ENCODE assay signal across 17 cellular contexts in the genomic region with DNA sequence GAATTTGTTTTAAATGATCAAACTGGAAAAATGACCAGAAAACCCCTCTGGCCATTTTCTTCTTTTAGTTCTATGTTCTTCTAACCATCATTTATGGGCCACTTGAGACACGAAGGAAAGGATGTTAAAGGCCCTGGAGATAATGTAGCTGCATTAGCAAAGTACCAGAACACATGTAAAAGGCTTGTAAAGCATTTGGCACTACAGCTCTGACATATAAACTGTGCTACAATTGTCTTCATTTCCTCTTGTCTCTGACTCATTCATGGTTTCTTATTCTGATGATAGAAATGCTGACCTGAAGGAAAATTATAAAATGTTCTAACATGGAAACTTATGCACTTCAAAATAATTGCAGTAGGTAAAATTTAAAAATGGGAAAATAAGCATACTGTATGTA.
DNase-seq lines count a peak whose midpoint lies in the region; ATAC-seq and TF ChIP-seq lines count a peak whose summit lies in the region.
"Had no signal": no experiment of that assay in that cellular context is flagged by ENCODE, and none has a peak within 500 bp of the region (broad histone marks: within the 10 kb centered on the region; RNA-seq: fewer than 3 reads in every experiment).

No MANE protein-coding gene starts in this region.

- no peaks in the 10 kb centered on the region for H4K20me1 ChIP-seq in GM23248 (ENCODE audit: insufficient read depth)

- no peaks in the 10 kb centered on the region for H3K27me3 ChIP-seq in GM23248 (replicated peaks; ENCODE audit: insufficient read depth)
- no peaks in the 10 kb centered on the region for H3K27me3 ChIP-seq in SJSA1 (replicated peaks)
- H3K27me3 ChIP-seq: dorsolateral prefrontal cortex, right lobe of liver had no signal

- no peak overlapping the region for H3K4me2 ChIP-seq in GM23248 (ENCODE audit: unreplicated experiment)

- peaks cover 13% of the 10 kb centered on the region for H3F3A ChIP-seq in GM23248 (ENCODE audit: insufficient read depth)

- intact Hi-C loops in Right ventricle myocardium inferior (cut with DNase I): no loop called here

- no peak overlapping the region for H2AFZ ChIP-seq in GM23248

- peaks cover 16% of the 10 kb centered on the region for H3K4me1 ChIP-seq in GM23248 (ENCODE audit: insufficient read depth)
- H3K4me1 ChIP-seq in SJSA1 (replicated peaks): peaks cover 37% of the 10 kb centered on the region
- H3K4me1 ChIP-seq: right lobe of liver had no signal

- in situ Hi-C loops in GM23248 (cut with MboI): no loop called here

- H3K4me3 ChIP-seq in GM23248 (no peak overlapping the region), SJSA1 (no peak overlapping the region), fibroblast of pulmonary artery (replicated peaks; ENCODE audit: low read depth, low read length) (no peak overlapping the region), skeletal muscle cell (ENCODE audit: low read depth, low read length) (no peak overlapping the region)
- H3K4me3 ChIP-seq: dorsolateral prefrontal cortex, right lobe of liver had no signal

- no peak overlapping the region for H3K9ac ChIP-seq in GM23248

- TF ChIP-seq CTCF in fibroblast of pulmonary artery (IDR thresholded peaks at IDR 0.05; ENCODE audit: low read length, missing control alignments): no peak

- H3K9me3 ChIP-seq in GM23248 (ENCODE audit: low read depth) (no peaks in the 10 kb centered on the region), SJSA1 (replicated peaks) (no peaks in the 10 kb centered on the region)
- H3K9me3 ChIP-seq: right lobe of liver had no signal

- DNase-seq in GM23248 (peak; percentile 62), SJSA1 (ENCODE audit: low read depth in 1 of 2, low spot score in 2 of 2) (peak in 1 of 2 experiments; percentile 63), fibroblast of pulmonary artery (ENCODE audit: low read depth) (peak; percentile 68), skeletal muscle cell (ENCODE audit: low read depth) (peak; percentile 68), Right ventricle myocardium inferior (ENCODE audit: missing footprints) (no peak)
- DNase-seq in stimulated activated naive CD8-positive, alpha-beta T cell treated with anti-CD3 and anti-CD28 coated beads, Interleukin-15, Interleukin-2, amounts not matched to agents 100 U/mL and 50 U/mL, for 24 hours: no peak
- DNase-seq: activated CD4-positive, alpha-beta T cell treated with anti-CD3 and anti-CD28 coated beads for 36 hours; activated T-cell treated with anti-CD3 and anti-CD28 coated beads, Interleukin-2, amount 50 U/mL, for 24 hours; CD8-positive, alpha-beta memory T cell; dorsolateral prefrontal cortex; glutamatergic neuron; left cardiac atrium; MV-4-11; naive B cell; right lobe of liver; stimulated activated naive CD8-positive, alpha-beta T cell treated with anti-CD3 and anti-CD28 coated beads, Interleukin-15, amount 100 ng/mL, for 72 hours had no signal

- H3K36me3 ChIP-seq in GM23248 (ENCODE audit: low read depth) (no peaks in the 10 kb centered on the region), SJSA1 (no peaks in the 10 kb centered on the region)
- H3K36me3 ChIP-seq: right lobe of liver had no signal

- no peak overlapping the region for H3K27ac ChIP-seq in GM23248
- peak overlapping the region; percentile 83 for H3K27ac ChIP-seq in SJSA1
- H3K27ac ChIP-seq: dorsolateral prefrontal cortex, right lobe of liver had no signal

- H3K9me2 ChIP-seq in GM23248 (ENCODE audit: insufficient read depth): no peaks in the 10 kb centered on the region

- 0 to 5% methylated on average over 1 of the region's 1 CpG for WGBS in GM23248 (ENCODE audit: low coverage in 1 of 2, low lambda C conversion rate in 2 of 2, missing lambda C conversion rate in 2 of 2), 2 experiments

- ATAC-seq in stimulated activated naive CD8-positive, alpha-beta T cell treated with anti-CD3 and anti-CD28 coated beads, Interleukin-15, Interleukin-2, amounts not matched to agents 100 U/mL and 50 U/mL, for 24 hours: no peak
- ATAC-seq in HG03095 (IDR thresholded peaks at IDR 0.05; ENCODE audit: unreplicated experiment) (no peak), Right ventricle myocardium inferior (no peak)
- ATAC-seq: activated CD4-positive, alpha-beta T cell treated with anti-CD3 and anti-CD28 coated beads for 36 hours; stimulated activated naive CD8-positive, alpha-beta T cell treated with anti-CD3 and anti-CD28 coated beads, Interleukin-15, amount 100 ng/mL, for 72 hours had no signal

- no peaks in the 10 kb centered on the region for H3K79me2 ChIP-seq in GM23248 (ENCODE audit: insufficient read depth)

Comparison
In these comparisons a context has a peak if more than half of its experiments do, and no peak if none do; other contexts are left out.
1. DNase-seq: peak in GM23248 (single experiment), fibroblast of pulmonary artery (single experiment) and skeletal muscle cell (single experiment); none in stimulated activated naive CD8-positive, alpha-beta T cell treated with anti-CD3 and anti-CD28 coated beads, Interleukin-15, Interleukin-2, amounts not matched to agents 100 U/mL and 50 U/mL, for 24 hours (single experiment) and Right ventricle myocardium inferior (single experiment).